16 cellular contexts compared by ENCODE assay signal in genomic region chr2:63763336-63764056, GRCh38.
DNase-seq lines count a peak whose midpoint lies in the region; ATAC-seq, FAIRE-seq and TF ChIP-seq lines count a peak whose summit lies in the region.
"Had no signal": no experiment of that assay in that cellular context is flagged by ENCODE, and none has a peak within 500 bp of the region (broad histone marks: within the 10 kb centered on the region; RNA-seq: fewer than 3 reads in every experiment).

No MANE protein-coding gene starts in this region.

- H3K27ac ChIP-seq in IMR-90 (ENCODE audit: insufficient read depth, low read length) (no peak overlapping the region), breast epithelium (peak overlapping the region; percentile 29 to 49), HepG2 (ENCODE audit: extremely low read length, insufficient read depth, low read length) (no peak overlapping the region), left lung (no peak overlapping the region)

- H3K36me3 Mint-ChIP-seq in WTC11, result peaks cover 19% of the 10 kb centered on the region
- H3K36me3 Mint-ChIP-seq: activated naive CD4-positive, alpha-beta T cell treated with anti-CD3 and anti-CD28 coated beads, Interleukin-2, amount 50 U/mL, for 72 hours; type B pancreatic cell had no signal

- no peak overlapping the region for H4K91ac ChIP-seq in IMR-90 (ENCODE audit: insufficient read depth, low read depth, low read length)

- H4K5ac ChIP-seq in IMR-90 (ENCODE audit: low read depth, low read length), result no peak overlapping the region

- no CpG with 5 or more reads among the region's 4 CpGs for WGBS in IMR-90 (ENCODE audit: extremely low coverage in 2 of 2, insufficient read length in 1 of 2), 2 experiments
- 21% methylated on average over 4 of the region's 4 CpGs for WGBS in HepG2 (ENCODE audit: low lambda C conversion rate)

- intact Hi-C loops in IMR-90 (cut with micrococcal nuclease) (no loop called here), breast epithelium (cut with DNase I; ENCODE audit: low total_unique reads) (no loop called here), HepG2 (cut with micrococcal nuclease; ENCODE audit: unreplicated experiment) (no loop called here), left lung (cut with DNase I) (no loop called here)

- H2AFZ ChIP-seq in IMR-90 (replicated peaks; ENCODE audit: low read length, poor library complexity), result no peak overlapping the region
- no peak overlapping the region for H2AFZ ChIP-seq in HepG2 (ENCODE audit: low read length)

- peaks cover 28% of the 10 kb centered on the region for H3K4me1 Mint-ChIP-seq in WTC11
- H3K4me1 Mint-ChIP-seq: B cell had no signal

- no peak overlapping the region for H3K23ac ChIP-seq in IMR-90 (ENCODE audit: low read depth, low read length)

- peak; percentile 60 for ATAC-seq in IMR-90 (ENCODE audit: low read depth)
- no peak for ATAC-seq in HepG2
- no peak for ATAC-seq in left lung
- no peak for ATAC-seq in WTC11
- no peak for ATAC-seq in HG03565 (IDR thresholded peaks at IDR 0.05; ENCODE audit: unreplicated experiment)
- ATAC-seq: activated naive CD4-positive, alpha-beta T cell treated with anti-CD3 and anti-CD28 coated beads, Interleukin-2, amount 50 U/mL, for 72 hours had no signal

- no peaks in the 10 kb centered on the region for H3K27me3 ChIP-seq in IMR-90 (ENCODE audit: control insufficient read depth, insufficient read depth, low read length)
- H3K27me3 ChIP-seq in breast epithelium, result no peaks in the 10 kb centered on the region
- no peaks in the 10 kb centered on the region; a peak in 2 of 5 replicates for H3K27me3 ChIP-seq in HepG2 (ENCODE audit: control insufficient read depth in 1 of 2, insufficient read depth in 2 of 2, low read length in 2 of 2)
- no peaks in the 10 kb centered on the region for H3K27me3 ChIP-seq in left lung

- no peak overlapping the region for H2BK15ac ChIP-seq in IMR-90 (ENCODE audit: low read depth, low read length)

- H3K9me3 ChIP-seq in IMR-90 (ENCODE audit: control insufficient read depth, insufficient read depth, low read length), result no peaks in the 10 kb centered on the region
- H3K9me3 ChIP-seq in breast epithelium, result peaks cover 0 to 10% of the 10 kb centered on the region in 2 donors
- H3K9me3 ChIP-seq in HepG2 (ENCODE audit: low read length), result peaks cover 8% of the 10 kb centered on the region
- peaks cover 0 to 14% of the 10 kb centered on the region in 2 donors for H3K9me3 ChIP-seq in left lung

- dilution Hi-C loops in IMR-90 (cut with HindIII; ENCODE audit: low sequenced_read_pairs, unreplicated experiment), result no loop called here

- H3K4me3 ChIP-seq in IMR-90 (ENCODE audit: insufficient read depth, low read depth, low read length) (no peak overlapping the region), breast epithelium (no peak overlapping the region), HepG2 (replicated peaks in 1 of 3; ENCODE audit: insufficient read depth in 1 of 3, low read depth in 2 of 3, low read length in 3 of 3) (no peak overlapping the region), left lung (no peak overlapping the region)

- in situ Hi-C loops in IMR-90 (cut with MboI; ENCODE audit: low sequenced_read_pairs), result no loop called here
- in situ Hi-C loops in HepG2 (cut with HindIII; ENCODE audit: extremely low pct_ligation_motif_present, low pct_unique_long_range_greater_than_20kb), result no loop called here

- H3K79me1 ChIP-seq in IMR-90 (ENCODE audit: low read depth in 1 of 2, low read length in 2 of 2), result no peaks in the 10 kb centered on the region

- H3K36me3 ChIP-seq in IMR-90 (ENCODE audit: control insufficient read depth, insufficient read depth, low read length), result no peaks in the 10 kb centered on the region
- H3K36me3 ChIP-seq in breast epithelium, result no peaks in the 10 kb centered on the region
- no peaks in the 10 kb centered on the region for H3K36me3 ChIP-seq in HepG2 (replicated peaks in 1 of 2; ENCODE audit: control insufficient read depth in 1 of 2, insufficient read depth in 2 of 2, low read length in 2 of 2)
- H3K36me3 ChIP-seq in left lung, result no peaks in the 10 kb centered on the region

- no peak for TF ChIP-seq POLR2A in IMR-90 (IDR thresholded peaks at IDR 0.05; ENCODE audit: low read depth, low read length)
- no peak for TF ChIP-seq POLR2A in breast epithelium (IDR thresholded peaks at IDR 0.05)
- TF ChIP-seq POLR2A in HepG2 (IDR thresholded peaks at IDR 0.05; ENCODE audit: insufficient read depth in 1 of 2, low read depth in 2 of 2, low read length in 2 of 2), result no peak

- DNase-seq in AG20443 (ENCODE audit: low spot score) (peak; percentile 63), IMR-90 (peak; percentile 28), breast epithelium (ENCODE audit: low spot score in 2 of 2) (peak in 1 of 2 donors; percentile 62), HepG2 (ENCODE audit: low spot score) (no peak), left lung (no peak), WTC11 (ENCODE audit: low spot score) (no peak)
- DNase-seq in stimulated activated naive CD4-positive, alpha-beta T cell treated with Interleukin-2 at 50 U/mL for 16 hours (lab: John Stamatoyannopoulos, UW), result no peak
- DNase-seq: activated CD8-positive, alpha-beta memory T cell treated with anti-CD3 and anti-CD28 coated beads, Interleukin-2, amount 50 U/mL, for 4 hours; Karpas-422; NCI-H187 treated with DMSO at 0.1 percent for 48 hours; SHP77 treated with DMSO at 0.1 percent for 48 hours had no signal

- H4K8ac ChIP-seq in IMR-90 (ENCODE audit: low read depth in 2 of 2, low read length in 2 of 2), result no peak overlapping the region

- no peak overlapping the region for H3K56ac ChIP-seq in IMR-90 (ENCODE audit: extremely low read depth, insufficient read depth, low read length)

- H3K4me3 Mint-ChIP-seq in WTC11, result no peak overlapping the region
- H3K4me3 Mint-ChIP-seq: B cell, type B pancreatic cell had no signal

- no peak overlapping the region for H2BK120ac ChIP-seq in IMR-90 (ENCODE audit: low read depth, low read length)

- H3K18ac ChIP-seq in IMR-90 (ENCODE audit: low read depth, low read length), result no peak overlapping the region

- POLR2A ChIA-PET in IMR-90 (lab: Charles Lee; ENCODE audit: unreplicated experiment) (no interaction called here), HepG2 (lab: Yijun Ruan, JAX) (no interaction called here), WTC11 (lab: Charles Lee) (no interaction called here)

- TF ChIP-seq EP300 in HepG2 (IDR thresholded peaks at IDR 0.05; ENCODE audit: low read depth in 2 of 2, low read length in 2 of 2) (no peak), HepG2 (CRISPR knock-in tag; IDR thresholded peaks at IDR 0.05; ENCODE audit: borderline replicate concordance) (no peak)

- H3K27me3 Mint-ChIP-seq in WTC11 (ENCODE audit: low read depth), result peaks cover 5% of the 10 kb centered on the region; the same call in 1 of the 2 replicates
- H3K27me3 Mint-ChIP-seq: type B pancreatic cell had no signal

- peak; percentile 4 for FAIRE-seq in HepG2 (lab: Jason Lieb, UNC)
- FAIRE-seq: colon had no signal

- no peak overlapping the region for H2BK5ac ChIP-seq in IMR-90 (ENCODE audit: low read depth, low read length, poor library complexity, severe bottlenecking)

- H3K4ac ChIP-seq in IMR-90 (ENCODE audit: low read depth, low read length), result no peak overlapping the region

- peaks cover 30% of the 10 kb centered on the region for H3K9me3 Mint-ChIP-seq in WTC11
- H3K9me3 Mint-ChIP-seq: type B pancreatic cell had no signal

- TF ChIP-seq RAD21 in IMR-90 (IDR thresholded peaks at IDR 0.05; ENCODE audit: low read length) (no peak), HepG2 (CRISPR knock-in tag; IDR thresholded peaks at IDR 0.05) (no peak)

- H2AK5ac ChIP-seq in IMR-90 (ENCODE audit: low read depth, low read length), result no peak overlapping the region

- H3K4me1 ChIP-seq in IMR-90 (ENCODE audit: control insufficient read depth, insufficient read depth, low read length) (no peaks in the 10 kb centered on the region; the same call in 1 of the 2 replicates), breast epithelium (no peaks in the 10 kb centered on the region), HepG2 (ENCODE audit: insufficient read depth, low read length) (peaks cover 24% of the 10 kb centered on the region), left lung (no peaks in the 10 kb centered on the region)

- H3K79me2 ChIP-seq in HepG2 (ENCODE audit: insufficient read depth, low read length), result no peaks in the 10 kb centered on the region

- no peak overlapping the region for H3K14ac ChIP-seq in IMR-90 (replicated peaks; ENCODE audit: low read depth, low read length)

- no peaks in the 10 kb centered on the region; the same call in 1 of the 2 replicates for H3K9me1 ChIP-seq in IMR-90 (ENCODE audit: insufficient read depth, low read length)

- H3K4me2 ChIP-seq in IMR-90 (ENCODE audit: low read depth, low read length) (no peak overlapping the region), HepG2 (ENCODE audit: low read depth, low read length) (no peak overlapping the region)

- TF ChIP-seq CTCF in IMR-90 (conservative IDR thresholded peaks at IDR 0.05; ENCODE audit: low read depth, low read length) (no peak), breast epithelium (IDR thresholded peaks at IDR 0.05) (no peak), HepG2 (CRISPR knock-in tag; IDR thresholded peaks at IDR 0.05) (no peak), left lung (IDR thresholded peaks at IDR 0.05) (no peak), WTC11 (IDR thresholded peaks at IDR 0.05) (no peak)

- H4K20me1 ChIP-seq in IMR-90 (ENCODE audit: insufficient read depth, low read length) (no peaks in the 10 kb centered on the region), HepG2 (ENCODE audit: insufficient read depth, low read length) (no peaks in the 10 kb centered on the region)

- H3K9ac ChIP-seq in IMR-90 (ENCODE audit: low read depth, low read length), result no peak overlapping the region
- H3K9ac ChIP-seq in HepG2 (ENCODE audit: insufficient read depth, low read depth, low read length), result no peak overlapping the region

- H3K27ac Mint-ChIP-seq in WTC11, result no peak overlapping the region
- H3K27ac Mint-ChIP-seq: activated naive CD4-positive, alpha-beta T cell treated with anti-CD3 and anti-CD28 coated beads, Interleukin-2, amount 50 U/mL, for 72 hours; B cell; type B pancreatic cell had no signal

- no peak overlapping the region for H2BK20ac ChIP-seq in IMR-90 (ENCODE audit: low read depth, low read length)

- BruUV-seq in IMR-90 (replicated peaks; lab: Mats Ljungman, UMichigan) (no TSS peak), HepG2 (replicated peaks; lab: Mats Ljungman, UMichigan) (no TSS peak)

- H2AK9ac ChIP-seq in IMR-90 (replicated peaks; ENCODE audit: low read depth, low read length, poor library complexity), result no peak overlapping the region

- CTCF ChIA-PET in IMR-90 (lab: Yijun Ruan, JAX), result no interaction called here
- CTCF ChIA-PET in HepG2 (lab: Yijun Ruan, JAX; ENCODE audit: low intra/inter-chr PET ratio, low total read pairs), result interaction anchor here (1.2 kb wide), 1 partner anchor 125 kb away, joined by 3 read pairs; no protein-coding TSS in a partner anchor
- CTCF ChIA-PET in WTC11 (lab: Charles Lee), result no interaction called here

TF ChIP-seq in IMR-90, 13 proteins besides CTCF, POLR2A, EP300 and RAD21 (continues in another document):
- TF ChIP-seq MXI1 (IDR thresholded peaks at IDR 0.05; ENCODE audit: borderline replicate concordance, low read depth, low read length), result no peak

TF ChIP-seq in HepG2, 621 proteins besides CTCF, POLR2A, EP300 and RAD21 (continues in another document):
- TF ChIP-seq CEBPB (IDR thresholded peaks at IDR 0.05; ENCODE audit: borderline replicate concordance, low read depth, low read length), result peak; percentile 71; the same call in 1 of the 2 replicates

TF ChIP-seq in WTC11, 78 proteins besides CTCF, POLR2A, EP300 and RAD21 (continues in another document):
- TF ChIP-seq NR2C2 (CRISPR knock-in tag; IDR thresholded peaks at IDR 0.05), result no peak

Comparison
In these comparisons a context has a peak if more than half of its experiments do, and no peak if none do; other contexts are left out.
1. DNase-seq: peak in AG20443 (single experiment) and IMR-90 (single experiment); none in HepG2 (single experiment), stimulated activated naive CD4-positive, alpha-beta T cell treated with Interleukin-2 at 50 U/mL for 16 hours (single experiment), left lung (0 of 2) and WTC11 (single experiment).
2. H3K27ac ChIP-seq: peak in breast epithelium (2 of 2); none in IMR-90 (single experiment), HepG2 (single experiment) and left lung (0 of 2).